In the genomic region with DNA sequence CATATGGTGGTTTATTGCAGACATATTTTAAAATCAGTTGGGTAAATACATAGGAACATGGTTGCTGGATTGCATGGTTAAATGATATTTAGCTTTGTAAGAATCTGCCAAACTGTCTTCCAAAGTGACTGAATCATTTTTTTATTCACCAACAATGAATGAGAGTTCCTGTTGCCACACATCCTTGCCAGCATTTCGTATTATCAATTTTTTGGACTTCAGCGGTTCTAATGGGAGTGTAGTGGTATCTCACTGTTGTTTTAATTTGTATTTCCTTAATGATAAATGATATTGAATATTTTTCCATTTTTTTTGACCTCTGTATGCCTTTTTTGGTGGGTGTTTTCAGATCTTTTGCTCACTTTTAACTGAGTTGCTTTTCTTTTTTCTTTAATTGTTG, we compare ENCODE assay signal across 1 cellular context.
TF ChIP-seq lines count a peak whose summit lies in the region.

No MANE protein-coding gene starts in this region.

TF ChIP-seq in K562, 482 proteins besides CTCF, POLR2A, EP300 and RAD21:
- TF ChIP-seq, protein P1, sequence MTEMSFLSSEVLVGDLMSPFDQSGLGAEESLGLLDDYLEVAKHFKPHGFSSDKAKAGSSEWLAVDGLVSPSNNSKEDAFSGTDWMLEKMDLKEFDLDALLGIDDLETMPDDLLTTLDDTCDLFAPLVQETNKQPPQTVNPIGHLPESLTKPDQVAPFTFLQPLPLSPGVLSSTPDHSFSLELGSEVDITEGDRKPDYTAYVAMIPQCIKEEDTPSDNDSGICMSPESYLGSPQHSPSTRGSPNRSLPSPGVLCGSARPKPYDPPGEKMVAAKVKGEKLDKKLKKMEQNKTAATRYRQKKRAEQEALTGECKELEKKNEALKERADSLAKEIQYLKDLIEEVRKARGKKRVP (CRISPR knock-in tag; IDR thresholded peaks at IDR 0.05) = no peak
- TF ChIP-seq NFE2 (IDR thresholded peaks at IDR 0.05; ENCODE audit: low read depth) (no peak), PRPF4 (IDR thresholded peaks at IDR 0.05; ENCODE audit: insufficient read depth, low read depth, low read length, poor library complexity, severe bottlenecking) (no peak), RBM25 (IDR thresholded peaks at IDR 0.05; ENCODE audit: low read depth, low read length, severe bottlenecking) (peak; percentile 94), NEUROD1 (IDR thresholded peaks at IDR 0.05; ENCODE audit: borderline replicate concordance, low read depth, low read length, partially characterized antibody) (no peak), ADNP (tag; IDR thresholded peaks at IDR 0.05) (no peak), SNRNP70 (optimal IDR thresholded peaks at IDR 0.05; ENCODE audit: low read depth, low read length) (no peak), SMARCA5 (IDR thresholded peaks at IDR 0.05) (peak; percentile 61; the same call in 1 of the 2 replicates), ZNF197 (CRISPR knock-in tag; IDR thresholded peaks at IDR 0.05; ENCODE audit: low read depth) (no peak), ZNF41 (CRISPR knock-in tag; conservative IDR thresholded peaks at IDR 0.05) (no peak), ZNF431 (CRISPR knock-in tag; IDR thresholded peaks at IDR 0.05) (no peak), NFRKB (IDR thresholded peaks at IDR 0.05; ENCODE audit: low read depth) (peak; percentile 2; the same call in 1 of the 2 replicates), PTTG1 (tag; IDR thresholded peaks at IDR 0.05; ENCODE audit: low read depth) (no peak), CHCHD3 (CRISPR knock-in tag; IDR thresholded peaks at IDR 0.05) (no peak), ZNF165 (CRISPR knock-in tag; IDR thresholded peaks at IDR 0.05; ENCODE audit: borderline replicate concordance) (no peak), DIDO1 (tag; IDR thresholded peaks at IDR 0.05; ENCODE audit: low read depth) (no peak), SETDB1 (IDR thresholded peaks at IDR 0.05; ENCODE audit: low read length) (no peak), BACH1 (tag; IDR thresholded peaks at IDR 0.05) (0 out of 2 replicates have a peak, but pooled peaks have one; percentile 9), HDAC1 (IDR thresholded peaks at IDR 0.05) (no peak), ARHGAP35 (IDR thresholded peaks at IDR 0.05; ENCODE audit: partially characterized antibody) (no peak), HNRNPK (IDR thresholded peaks at IDR 0.05; ENCODE audit: low read depth, low read length, poor library complexity, severe bottlenecking) (no peak), TCF3 (CRISPR knock-in tag; IDR thresholded peaks at IDR 0.05) (no peak), ZNF12 (CRISPR knock-in tag; IDR thresholded peaks at IDR 0.05) (no peak), ZNF75A (CRISPR knock-in tag; IDR thresholded peaks at IDR 0.05) (no peak), CBFB (CRISPR knock-in tag; IDR thresholded peaks at IDR 0.05) (no peak), PHF20 (IDR thresholded peaks at IDR 0.05; ENCODE audit: partially characterized antibody) (no peak), RBM17 (IDR thresholded peaks at IDR 0.05; ENCODE audit: borderline replicate concordance, low read depth, low read length) (no peak), ZC3H11A (IDR thresholded peaks at IDR 0.05; ENCODE audit: low read depth, low read length) (no peak), HMGN3 (IDR thresholded peaks at IDR 0.05; ENCODE audit: borderline replicate concordance, extremely low read depth, insufficient read length, low read depth, low read length) (no peak), PRMT5 (CRISPR knock-in tag; IDR thresholded peaks at IDR 0.05) (no peak), TEAD1 (CRISPR knock-in tag; IDR thresholded peaks at IDR 0.05) (no peak), GATA2 (CRISPR knock-in tag; IDR thresholded peaks at IDR 0.05) (no peak), XRCC5 (IDR thresholded peaks at IDR 0.05; ENCODE audit: low read depth, low read length) (no peak)
- TF ChIP-seq, protein P2, sequence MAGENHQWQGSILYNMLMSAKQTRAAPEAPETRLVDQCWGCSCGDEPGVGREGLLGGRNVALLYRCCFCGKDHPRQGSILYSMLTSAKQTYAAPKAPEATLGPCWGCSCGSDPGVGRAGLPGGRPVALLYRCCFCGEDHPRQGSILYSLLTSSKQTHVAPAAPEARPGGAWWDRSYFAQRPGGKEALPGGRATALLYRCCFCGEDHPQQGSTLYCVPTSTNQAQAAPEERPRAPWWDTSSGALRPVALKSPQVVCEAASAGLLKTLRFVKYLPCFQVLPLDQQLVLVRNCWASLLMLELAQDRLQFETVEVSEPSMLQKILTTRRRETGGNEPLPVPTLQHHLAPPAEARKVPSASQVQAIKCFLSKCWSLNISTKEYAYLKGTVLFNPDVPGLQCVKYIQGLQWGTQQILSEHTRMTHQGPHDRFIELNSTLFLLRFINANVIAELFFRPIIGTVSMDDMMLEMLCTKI (IDR thresholded peaks at IDR 0.05; ENCODE audit: partially characterized antibody) = no peak
- TF ChIP-seq, protein P3, sequence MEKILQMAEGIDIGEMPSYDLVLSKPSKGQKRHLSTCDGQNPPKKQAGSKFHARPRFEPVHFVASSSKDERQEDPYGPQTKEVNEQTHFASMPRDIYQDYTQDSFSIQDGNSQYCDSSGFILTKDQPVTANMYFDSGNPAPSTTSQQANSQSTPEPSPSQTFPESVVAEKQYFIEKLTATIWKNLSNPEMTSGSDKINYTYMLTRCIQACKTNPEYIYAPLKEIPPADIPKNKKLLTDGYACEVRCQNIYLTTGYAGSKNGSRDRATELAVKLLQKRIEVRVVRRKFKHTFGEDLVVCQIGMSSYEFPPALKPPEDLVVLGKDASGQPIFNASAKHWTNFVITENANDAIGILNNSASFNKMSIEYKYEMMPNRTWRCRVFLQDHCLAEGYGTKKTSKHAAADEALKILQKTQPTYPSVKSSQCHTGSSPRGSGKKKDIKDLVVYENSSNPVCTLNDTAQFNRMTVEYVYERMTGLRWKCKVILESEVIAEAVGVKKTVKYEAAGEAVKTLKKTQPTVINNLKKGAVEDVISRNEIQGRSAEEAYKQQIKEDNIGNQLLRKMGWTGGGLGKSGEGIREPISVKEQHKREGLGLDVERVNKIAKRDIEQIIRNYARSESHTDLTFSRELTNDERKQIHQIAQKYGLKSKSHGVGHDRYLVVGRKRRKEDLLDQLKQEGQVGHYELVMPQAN (IDR thresholded peaks at IDR 0.05; ENCODE audit: borderline replicate concordance) = 0 out of 2 replicates have a peak, but pooled peaks have one; percentile 27
- TF ChIP-seq, protein P4, sequence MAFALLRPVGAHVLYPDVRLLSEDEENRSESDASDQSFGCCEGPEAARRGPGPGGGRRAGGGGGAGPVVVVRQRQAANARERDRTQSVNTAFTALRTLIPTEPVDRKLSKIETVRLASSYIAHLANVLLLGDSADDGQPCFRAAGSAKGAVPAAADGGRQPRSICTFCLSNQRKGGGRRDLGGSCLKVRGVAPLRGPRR (CRISPR knock-in tag; IDR thresholded peaks at IDR 0.05) = no peak
- TF ChIP-seq, protein P5, sequence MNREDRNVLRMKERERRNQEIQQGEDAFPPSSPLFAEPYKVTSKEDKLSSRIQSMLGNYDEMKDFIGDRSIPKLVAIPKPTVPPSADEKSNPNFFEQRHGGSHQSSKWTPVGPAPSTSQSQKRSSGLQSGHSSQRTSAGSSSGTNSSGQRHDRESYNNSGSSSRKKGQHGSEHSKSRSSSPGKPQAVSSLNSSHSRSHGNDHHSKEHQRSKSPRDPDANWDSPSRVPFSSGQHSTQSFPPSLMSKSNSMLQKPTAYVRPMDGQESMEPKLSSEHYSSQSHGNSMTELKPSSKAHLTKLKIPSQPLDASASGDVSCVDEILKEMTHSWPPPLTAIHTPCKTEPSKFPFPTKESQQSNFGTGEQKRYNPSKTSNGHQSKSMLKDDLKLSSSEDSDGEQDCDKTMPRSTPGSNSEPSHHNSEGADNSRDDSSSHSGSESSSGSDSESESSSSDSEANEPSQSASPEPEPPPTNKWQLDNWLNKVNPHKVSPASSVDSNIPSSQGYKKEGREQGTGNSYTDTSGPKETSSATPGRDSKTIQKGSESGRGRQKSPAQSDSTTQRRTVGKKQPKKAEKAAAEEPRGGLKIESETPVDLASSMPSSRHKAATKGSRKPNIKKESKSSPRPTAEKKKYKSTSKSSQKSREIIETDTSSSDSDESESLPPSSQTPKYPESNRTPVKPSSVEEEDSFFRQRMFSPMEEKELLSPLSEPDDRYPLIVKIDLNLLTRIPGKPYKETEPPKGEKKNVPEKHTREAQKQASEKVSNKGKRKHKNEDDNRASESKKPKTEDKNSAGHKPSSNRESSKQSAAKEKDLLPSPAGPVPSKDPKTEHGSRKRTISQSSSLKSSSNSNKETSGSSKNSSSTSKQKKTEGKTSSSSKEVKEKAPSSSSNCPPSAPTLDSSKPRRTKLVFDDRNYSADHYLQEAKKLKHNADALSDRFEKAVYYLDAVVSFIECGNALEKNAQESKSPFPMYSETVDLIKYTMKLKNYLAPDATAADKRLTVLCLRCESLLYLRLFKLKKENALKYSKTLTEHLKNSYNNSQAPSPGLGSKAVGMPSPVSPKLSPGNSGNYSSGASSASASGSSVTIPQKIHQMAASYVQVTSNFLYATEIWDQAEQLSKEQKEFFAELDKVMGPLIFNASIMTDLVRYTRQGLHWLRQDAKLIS (CRISPR knock-in tag; IDR thresholded peaks at IDR 0.05) = no peak
- TF ChIP-seq, protein P6, sequence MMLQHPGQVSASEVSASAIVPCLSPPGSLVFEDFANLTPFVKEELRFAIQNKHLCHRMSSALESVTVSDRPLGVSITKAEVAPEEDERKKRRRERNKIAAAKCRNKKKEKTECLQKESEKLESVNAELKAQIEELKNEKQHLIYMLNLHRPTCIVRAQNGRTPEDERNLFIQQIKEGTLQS (IDR thresholded peaks at IDR 0.05) = no peak
- TF ChIP-seq, protein P6 (CRISPR knock-in tag; conservative IDR thresholded peaks at IDR 0.05) = no peak
- TF ChIP-seq, protein P7, sequence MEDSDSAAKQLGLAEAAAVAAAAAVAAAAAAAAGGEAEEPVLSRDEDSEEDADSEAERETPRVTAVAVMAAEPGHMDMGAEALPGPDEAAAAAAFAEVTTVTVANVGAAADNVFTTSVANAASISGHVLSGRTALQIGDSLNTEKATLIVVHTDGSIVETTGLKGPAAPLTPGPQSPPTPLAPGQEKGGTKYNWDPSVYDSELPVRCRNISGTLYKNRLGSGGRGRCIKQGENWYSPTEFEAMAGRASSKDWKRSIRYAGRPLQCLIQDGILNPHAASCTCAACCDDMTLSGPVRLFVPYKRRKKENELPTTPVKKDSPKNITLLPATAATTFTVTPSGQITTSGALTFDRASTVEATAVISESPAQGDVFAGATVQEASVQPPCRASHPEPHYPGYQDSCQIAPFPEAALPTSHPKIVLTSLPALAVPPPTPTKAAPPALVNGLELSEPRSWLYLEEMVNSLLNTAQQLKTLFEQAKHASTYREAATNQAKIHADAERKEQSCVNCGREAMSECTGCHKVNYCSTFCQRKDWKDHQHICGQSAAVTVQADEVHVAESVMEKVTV (CRISPR knock-in tag; IDR thresholded peaks at IDR 0.05) = no peak
- TF ChIP-seq, protein P8, sequence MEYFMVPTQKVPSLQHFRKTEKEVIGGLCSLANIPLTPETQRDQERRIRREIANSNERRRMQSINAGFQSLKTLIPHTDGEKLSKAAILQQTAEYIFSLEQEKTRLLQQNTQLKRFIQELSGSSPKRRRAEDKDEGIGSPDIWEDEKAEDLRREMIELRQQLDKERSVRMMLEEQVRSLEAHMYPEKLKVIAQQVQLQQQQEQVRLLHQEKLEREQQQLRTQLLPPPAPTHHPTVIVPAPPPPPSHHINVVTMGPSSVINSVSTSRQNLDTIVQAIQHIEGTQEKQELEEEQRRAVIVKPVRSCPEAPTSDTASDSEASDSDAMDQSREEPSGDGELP (CRISPR knock-in tag; IDR thresholded peaks at IDR 0.05; ENCODE audit: borderline replicate concordance) = no peak
- TF ChIP-seq, protein P9, sequence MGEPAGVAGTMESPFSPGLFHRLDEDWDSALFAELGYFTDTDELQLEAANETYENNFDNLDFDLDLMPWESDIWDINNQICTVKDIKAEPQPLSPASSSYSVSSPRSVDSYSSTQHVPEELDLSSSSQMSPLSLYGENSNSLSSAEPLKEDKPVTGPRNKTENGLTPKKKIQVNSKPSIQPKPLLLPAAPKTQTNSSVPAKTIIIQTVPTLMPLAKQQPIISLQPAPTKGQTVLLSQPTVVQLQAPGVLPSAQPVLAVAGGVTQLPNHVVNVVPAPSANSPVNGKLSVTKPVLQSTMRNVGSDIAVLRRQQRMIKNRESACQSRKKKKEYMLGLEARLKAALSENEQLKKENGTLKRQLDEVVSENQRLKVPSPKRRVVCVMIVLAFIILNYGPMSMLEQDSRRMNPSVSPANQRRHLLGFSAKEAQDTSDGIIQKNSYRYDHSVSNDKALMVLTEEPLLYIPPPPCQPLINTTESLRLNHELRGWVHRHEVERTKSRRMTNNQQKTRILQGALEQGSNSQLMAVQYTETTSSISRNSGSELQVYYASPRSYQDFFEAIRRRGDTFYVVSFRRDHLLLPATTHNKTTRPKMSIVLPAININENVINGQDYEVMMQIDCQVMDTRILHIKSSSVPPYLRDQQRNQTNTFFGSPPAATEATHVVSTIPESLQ (CRISPR knock-in tag; IDR thresholded peaks at IDR 0.05) = no peak
- TF ChIP-seq, protein P10, sequence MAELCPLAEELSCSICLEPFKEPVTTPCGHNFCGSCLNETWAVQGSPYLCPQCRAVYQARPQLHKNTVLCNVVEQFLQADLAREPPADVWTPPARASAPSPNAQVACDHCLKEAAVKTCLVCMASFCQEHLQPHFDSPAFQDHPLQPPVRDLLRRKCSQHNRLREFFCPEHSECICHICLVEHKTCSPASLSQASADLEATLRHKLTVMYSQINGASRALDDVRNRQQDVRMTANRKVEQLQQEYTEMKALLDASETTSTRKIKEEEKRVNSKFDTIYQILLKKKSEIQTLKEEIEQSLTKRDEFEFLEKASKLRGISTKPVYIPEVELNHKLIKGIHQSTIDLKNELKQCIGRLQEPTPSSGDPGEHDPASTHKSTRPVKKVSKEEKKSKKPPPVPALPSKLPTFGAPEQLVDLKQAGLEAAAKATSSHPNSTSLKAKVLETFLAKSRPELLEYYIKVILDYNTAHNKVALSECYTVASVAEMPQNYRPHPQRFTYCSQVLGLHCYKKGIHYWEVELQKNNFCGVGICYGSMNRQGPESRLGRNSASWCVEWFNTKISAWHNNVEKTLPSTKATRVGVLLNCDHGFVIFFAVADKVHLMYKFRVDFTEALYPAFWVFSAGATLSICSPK (IDR thresholded peaks at IDR 0.05; ENCODE audit: borderline replicate concordance) = no peak
